17 cellular contexts compared by ENCODE assay signal in the genomic region with DNA sequence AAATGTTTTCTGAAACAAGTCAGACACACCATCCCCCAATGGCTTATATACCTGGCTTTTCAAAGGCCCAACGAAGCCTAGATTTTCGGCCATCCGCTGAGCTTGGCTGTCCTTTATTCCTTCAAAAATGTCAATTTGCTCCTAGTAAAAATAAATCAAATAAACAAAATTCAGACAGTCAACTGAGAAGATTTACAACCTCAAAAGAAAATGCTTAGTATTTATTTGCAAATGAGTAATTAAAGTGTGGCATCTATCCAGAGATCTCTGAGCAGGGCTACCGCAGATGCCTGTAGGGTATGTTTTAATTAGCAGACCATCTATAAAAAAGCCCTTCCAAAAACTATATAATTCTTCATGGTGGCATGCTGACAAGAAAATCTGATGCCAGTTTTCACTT.
DNase-seq lines count a peak whose midpoint lies in the region; TF ChIP-seq lines count a peak whose summit lies in the region.
"Had no signal": no experiment of that assay in that cellular context is flagged by ENCODE, and none has a peak within 500 bp of the region (broad histone marks: within the 10 kb centered on the region; RNA-seq: fewer than 3 reads in every experiment).

No MANE protein-coding gene starts in this region.

- no peak overlapping the region for H3K4me3 ChIP-seq in OCI-LY7 (ENCODE audit: low read depth, low read length, poor library complexity, severe bottlenecking)
- H3K4me3 ChIP-seq: BLaER1 treated with 17β-estradiol and CSF1 and Interleukin-3, amounts not matched to agents 10 nM and 100 nM had no signal

- intact Hi-C loops in OCI-LY7 (cut with micrococcal nuclease; ENCODE audit: unreplicated experiment) = no loop called here

- no peak overlapping the region for H3K4me2 ChIP-seq in OCI-LY7 (ENCODE audit: low read length)
- H3K4me2 ChIP-seq: BLaER1 treated with 17β-estradiol and CSF1 and Interleukin-3, amounts not matched to agents 10 nM and 100 nM had no signal

- H3K79me2 ChIP-seq in OCI-LY7 (ENCODE audit: insufficient read depth, low read depth, low read length) = no peaks in the 10 kb centered on the region

- H3K27ac ChIP-seq in OCI-LY7 (ENCODE audit: low read depth, low read length, poor library complexity, severe bottlenecking) = no peak overlapping the region
- H3K27ac ChIP-seq: BLaER1 treated with 17β-estradiol and CSF1 and Interleukin-3, amounts not matched to agents 10 nM and 100 nM had no signal

- POLR2A ChIA-PET in HEK293T (lab: Yijun Ruan, JAX) = no interaction called here
- POLR2A ChIA-PET in OCI-LY7 (lab: Charles Lee) = interaction anchor here (0.7 to 1.2 kb wide), 3 partner anchors 9 to 23 kb away, joined by 3 to 8 read pairs (median 3); no protein-coding TSS in a partner anchor

- H2AFZ ChIP-seq in OCI-LY7 (ENCODE audit: low read length) = no peak overlapping the region

- DNase-seq in DMS 273 (lab: John Stamatoyannopoulos, UW; ENCODE audit: unreplicated experiment) (peak; percentile 58), DMS 273 treated with DMSO at 0.1 percent for 48 hours (lab: John Stamatoyannopoulos, UW) (no peak), HEK293T (ENCODE audit: extremely low spot score) (no peak), NCI-H1417 treated with DMSO at 0.1 percent for 48 hours (lab: John Stamatoyannopoulos, UW) (peak; percentile 14), NCI-H69 (lab: John Stamatoyannopoulos, UW) (peak; percentile 93), NCI-H2029 treated with DMSO at 0.1 percent for 48 hours (lab: John Stamatoyannopoulos, UW) (no peak), kidney glomerular epithelial cell (lab: John Stamatoyannopoulos, UW) (no peak), OCI-LY7 (ENCODE audit: low spot score) (no peak)
- DNase-seq: 8988T; CD4-positive, alpha-beta memory T cell; GF-D8; KBM-7; NCI-H1930; NK-92 treated with Interleukin-12 subunit alpha and Interleukin-12 subunit beta, amount 100 ng/mL, for 24 hours; SIG-M5; T-cell had no signal

- H4K20me1 ChIP-seq in OCI-LY7 (ENCODE audit: insufficient read depth, low read length) = no peaks in the 10 kb centered on the region
- H4K20me1 ChIP-seq: BLaER1 treated with 17β-estradiol and CSF1 and Interleukin-3, amounts not matched to agents 10 nM and 100 nM had no signal

- H3K4me1 ChIP-seq in OCI-LY7 (ENCODE audit: insufficient read depth, low read length, poor library complexity, severe bottlenecking) = peaks cover 4% of the 10 kb centered on the region

- no peaks in the 10 kb centered on the region for H3K9me2 ChIP-seq in OCI-LY7 (ENCODE audit: insufficient read depth, low read length)

- BruUV-seq in OCI-LY7 (replicated peaks; lab: Mats Ljungman, UMichigan) = no TSS peak

- no peaks in the 10 kb centered on the region for H3K9me3 ChIP-seq in OCI-LY7 (ENCODE audit: low read length)

- CTCF ChIA-PET in HEK293T (lab: Yijun Ruan, JAX) = no interaction called here
- CTCF ChIA-PET in OCI-LY7 (lab: Charles Lee; ENCODE audit: unreplicated experiment) = interaction anchor here (1.0 kb wide), 1 partner anchor 12 kb away, joined by 3 read pairs; no protein-coding TSS in a partner anchor

- H3K36me3 ChIP-seq in OCI-LY7 (ENCODE audit: insufficient read depth, low read length) = peaks cover 25% of the 10 kb centered on the region

- no peak for TF ChIP-seq CTCF in OCI-LY7 (conservative IDR thresholded peaks at IDR 0.05; ENCODE audit: low read length)

TF ChIP-seq in HEK293T, 16 proteins besides CTCF, POLR2A, EP300 and RAD21:
- TF ChIP-seq, protein P1, sequence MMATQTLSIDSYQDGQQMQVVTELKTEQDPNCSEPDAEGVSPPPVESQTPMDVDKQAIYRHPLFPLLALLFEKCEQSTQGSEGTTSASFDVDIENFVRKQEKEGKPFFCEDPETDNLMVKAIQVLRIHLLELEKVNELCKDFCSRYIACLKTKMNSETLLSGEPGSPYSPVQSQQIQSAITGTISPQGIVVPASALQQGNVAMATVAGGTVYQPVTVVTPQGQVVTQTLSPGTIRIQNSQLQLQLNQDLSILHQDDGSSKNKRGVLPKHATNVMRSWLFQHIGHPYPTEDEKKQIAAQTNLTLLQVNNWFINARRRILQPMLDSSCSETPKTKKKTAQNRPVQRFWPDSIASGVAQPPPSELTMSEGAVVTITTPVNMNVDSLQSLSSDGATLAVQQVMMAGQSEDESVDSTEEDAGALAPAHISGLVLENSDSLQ (IDR thresholded peaks at IDR 0.05) = peak; percentile 51
- TF ChIP-seq ELF4 (IDR thresholded peaks at IDR 0.05) = no peak
TF ChIP-seq in HEK293T: peak in this region for 1.

Comparison
In these comparisons a context has a peak if more than half of its experiments do, and no peak if none do; other contexts are left out.
1. DNase-seq: peak in DMS 273 (single experiment), NCI-H1417 treated with DMSO at 0.1 percent for 48 hours (single experiment) and NCI-H69 (single experiment); none in DMS 273 treated with DMSO at 0.1 percent for 48 hours (single experiment), HEK293T (single experiment), NCI-H2029 treated with DMSO at 0.1 percent for 48 hours (single experiment), kidney glomerular epithelial cell (single experiment) and OCI-LY7 (single experiment).